19 cellular contexts compared by ENCODE assay signal in genomic region chr1:58710190-58710589, GRCh38. TPM values are rescaled to one million over a fixed set of nuclear protein-coding genes. Genes with fewer than 3 reads are reported as not detected.
DNase-seq lines count a peak whose midpoint lies in the region; ATAC-seq and TF ChIP-seq lines count a peak whose summit lies in the region.
"Had no signal": no experiment of that assay in that cellular context is flagged by ENCODE, and none has a peak within 500 bp of the region (broad histone marks: within the 10 kb centered on the region; RNA-seq: fewer than 3 reads in every experiment).

No MANE protein-coding gene starts in this region.

- H3K9me3 ChIP-seq in OCI-LY7 (ENCODE audit: low read length): no peaks in the 10 kb centered on the region
- H3K9me3 ChIP-seq in endodermal cell (ENCODE audit: control insufficient read depth, low read length): no peaks in the 10 kb centered on the region

- H3K4me1 Mint-ChIP-seq in endodermal cell: peaks cover 20% of the 10 kb centered on the region

- H3K4me3 Mint-ChIP-seq in endodermal cell: no peak overlapping the region

- H3K4me3 ChIP-seq in OCI-LY7 (ENCODE audit: low read depth, low read length, poor library complexity, severe bottlenecking) (no peak overlapping the region), endodermal cell (ENCODE audit: low read length) (no peak overlapping the region)
- H3K4me3 ChIP-seq: GM12878, SK-N-MC had no signal

- TF ChIP-seq CTCF in OCI-LY7 (conservative IDR thresholded peaks at IDR 0.05; ENCODE audit: low read length) (no peak), endodermal cell (conservative IDR thresholded peaks at IDR 0.05) (no peak)

- H3K36me3 ChIP-seq in OCI-LY7 (ENCODE audit: insufficient read depth, low read length) (no peaks in the 10 kb centered on the region), endodermal cell (ENCODE audit: control insufficient read depth, insufficient read depth, low read length) (no peaks in the 10 kb centered on the region)

- H4K20me1 ChIP-seq in OCI-LY7 (ENCODE audit: insufficient read depth, low read length): no peaks in the 10 kb centered on the region

- BruUV-seq in OCI-LY7 (replicated peaks; lab: Mats Ljungman, UMichigan): no TSS peak

- H3K27me3 Mint-ChIP-seq in endodermal cell (ENCODE audit: insufficient read depth): no peaks in the 10 kb centered on the region

- no peaks in the 10 kb centered on the region for H3K9me2 ChIP-seq in OCI-LY7 (ENCODE audit: insufficient read depth, low read length)

- intact Hi-C loops in OCI-LY7 (cut with micrococcal nuclease; ENCODE audit: unreplicated experiment): no loop called here

- POLR2A ChIA-PET in OCI-LY7 (lab: Charles Lee): interaction anchor here (0.9 to 1.3 kb wide), 7 partner anchors 8 to 16 kb away, joined by 5 to 10 read pairs (median 7); partner anchors contain the start of gene MYSM1

- DNase-seq in DMS 273 (lab: John Stamatoyannopoulos, UW; ENCODE audit: unreplicated experiment) (peak; percentile 37), DMS 273 treated with DMSO at 0.1 percent for 48 hours (lab: John Stamatoyannopoulos, UW) (no peak), OCI-LY7 (ENCODE audit: low spot score) (no peak), endodermal cell (no peak), HuH-7 (ENCODE audit: low spot score) (no peak), retina (no peak)
- DNase-seq: AML-193, NCI-H1436 treated with DMSO at 0.1 percent for 48 hours, NCI-H2029 treated with DMSO at 0.1 percent for 48 hours, NCI-H2171, NCI-H526 treated with DMSO at 0.1 percent for 48 hours, OCI-M1 had no signal

- H3K27ac ChIP-seq in OCI-LY7 (ENCODE audit: low read depth, low read length, poor library complexity, severe bottlenecking) (no peak overlapping the region), endodermal cell (ENCODE audit: low read depth, low read length) (no peak overlapping the region), temporal lobe (ENCODE audit: low read depth, low read length) (peak overlapping the region; percentile 33)
- H3K27ac ChIP-seq: 22Rv1, C4-2B, KMS-11, SK-N-MC had no signal

- H3K79me2 ChIP-seq in OCI-LY7 (ENCODE audit: insufficient read depth, low read depth, low read length): no peaks in the 10 kb centered on the region

- peak overlapping the region; percentile 63; the same call in 1 of the 2 replicates for H2AFZ ChIP-seq in OCI-LY7 (ENCODE audit: low read length)

- no peaks in the 10 kb centered on the region for H3K27me3 ChIP-seq in endodermal cell (ENCODE audit: control insufficient read depth, insufficient read depth, low read length, poor library complexity, severe bottlenecking)

- peak overlapping the region; percentile 49 for H3K27ac Mint-ChIP-seq in endodermal cell

- no peak overlapping the region for H3K9ac ChIP-seq in endodermal cell (ENCODE audit: extremely low read depth, low read length, poor library complexity, severe bottlenecking)
- H3K9ac ChIP-seq: KMS-11 had no signal

- H3K36me3 Mint-ChIP-seq in endodermal cell (ENCODE audit: low read depth): no peaks in the 10 kb centered on the region

- no peak for ATAC-seq in HG02642 (IDR thresholded peaks at IDR 0.05; ENCODE audit: poor library complexity, unreplicated experiment)

- 75% methylated on average over 3 of the region's 3 CpGs; no CpG with 5 or more reads in 1 of the 2 experiments for WGBS in endodermal cell (ENCODE audit: insufficient coverage in 1 of 2, insufficient read length in 1 of 2), 2 experiments

- CTCF ChIA-PET in OCI-LY7 (lab: Charles Lee; ENCODE audit: unreplicated experiment): interaction anchor here (1.1 kb wide), 1 partner anchor 1049 kb away, joined by 3 read pairs; no protein-coding TSS in a partner anchor

- H3K9me3 Mint-ChIP-seq in endodermal cell: no peaks in the 10 kb centered on the region

- no peak overlapping the region for H3K4me2 ChIP-seq in OCI-LY7 (ENCODE audit: low read length)
- H3K4me2 ChIP-seq: KMS-11 had no signal

- H3K4me1 ChIP-seq in OCI-LY7 (ENCODE audit: insufficient read depth, low read length, poor library complexity, severe bottlenecking) (peaks cover 8% of the 10 kb centered on the region), endodermal cell (ENCODE audit: control insufficient read depth, insufficient read depth, low read length) (peaks cover 3% of the 10 kb centered on the region)

RNA-seq across cellular contexts. Expression of gene MYSM1, which starts 10.3 kb away (rescaled TPM):
- 21.3 and 23.9 TPM in 2 replicates for total RNA-seq in OCI-LY7 (2014; rRNA removed; shearing (Covaris generic))
- total RNA-seq in OCI-LY7 (2022) (48.8 and 53.2 TPM in 2 replicates), endodermal cell (100 to 1,000 TPM; 138 to 158 TPM), temporal lobe (39.3 TPM)
- polyA plus RNA-seq in endodermal cell (2013, experiment 1 of 2): 32.9 TPM
- polyA plus RNA-seq in endodermal cell (2013, experiment 2 of 2): 31.7 TPM
